In the genomic region with DNA sequence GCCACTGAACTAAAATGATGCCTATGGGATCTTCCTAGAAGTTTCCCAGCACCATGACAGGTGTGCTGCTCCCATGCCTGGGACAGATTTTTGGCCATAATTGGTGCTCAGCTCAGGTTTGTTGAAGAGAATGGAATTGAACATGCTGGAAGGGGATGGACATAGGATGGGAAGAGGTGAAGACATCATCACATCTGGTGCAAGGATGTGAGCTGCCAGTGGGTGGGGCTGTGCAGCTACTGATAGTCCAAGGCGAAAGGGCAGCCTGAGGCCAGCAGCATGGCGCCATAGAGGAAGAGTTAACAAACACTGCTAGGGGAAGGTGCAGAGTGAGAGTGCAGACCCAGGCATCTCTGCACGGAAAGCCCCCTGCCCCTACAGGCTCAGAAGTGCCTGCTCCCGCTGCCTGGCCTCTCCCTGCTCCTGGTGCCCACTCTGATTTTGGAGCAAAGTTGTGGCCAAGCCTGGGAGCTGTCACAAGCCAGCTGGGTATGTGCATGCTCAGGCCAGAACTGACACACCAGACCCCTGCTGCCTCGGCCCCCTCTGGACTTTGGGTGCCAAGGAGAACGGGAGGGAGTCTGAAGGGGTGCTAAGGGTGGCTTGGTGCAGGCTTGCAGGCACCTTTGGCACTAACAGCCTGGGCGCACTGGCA, we compare ENCODE assay signal across 8 cellular contexts.
DNase-seq lines count a peak whose midpoint lies in the region; ATAC-seq and TF ChIP-seq lines count a peak whose summit lies in the region.

No MANE protein-coding gene starts in this region.

- TF ChIP-seq CTCF in NB4 (IDR thresholded peaks at IDR 0.05; ENCODE audit: low read depth, low read length) = peak; percentile 77
- peak; percentile 69 for TF ChIP-seq CTCF in SK-N-SH (IDR thresholded peaks at IDR 0.05)

- no peaks in the 10 kb centered on the region for H3K9me3 ChIP-seq in SK-N-SH

- peak; percentile 4 for DNase-seq in activated naive CD8-positive, alpha-beta T cell treated with anti-CD3 and anti-CD28 coated beads, Interleukin-2, amount 50 U/mL, for 24 hours
- no peak for DNase-seq in activated naive CD8-positive, alpha-beta T cell treated with anti-CD3 and anti-CD28 coated beads for 36 hours
- peak; percentile 78 for DNase-seq in NB4 (ENCODE audit: low read depth)
- peak; percentile 79 for DNase-seq in SK-N-SH
- peak; percentile 17 for DNase-seq in fibroblast of the conjunctiva (ENCODE audit: low read depth)
- DNase-seq in posterior cingulate gyrus = peak in 6 of 10 donors; percentile 37 to 92 (median 56)
- DNase-seq in dedifferentiated amniotic fluid mesenchymal stem cell (ENCODE audit: extremely low spot score) = no peak

- no peaks in the 10 kb centered on the region for H3K36me3 Mint-ChIP-seq in activated naive CD8-positive, alpha-beta T cell treated with anti-CD3 and anti-CD28 coated beads, Interleukin-2, amount 50 U/mL, for 24 hours (ENCODE audit: low read depth)
- no peaks in the 10 kb centered on the region for H3K36me3 Mint-ChIP-seq in activated naive CD8-positive, alpha-beta T cell treated with anti-CD3 and anti-CD28 coated beads for 36 hours

- ATAC-seq in activated naive CD8-positive, alpha-beta T cell treated with anti-CD3 and anti-CD28 coated beads, Interleukin-2, amount 50 U/mL, for 24 hours = peak; percentile 59
- ATAC-seq in GM19395 (IDR thresholded peaks at IDR 0.05; ENCODE audit: unreplicated experiment) = no peak

- no peak overlapping the region for H3K4me3 Mint-ChIP-seq in activated naive CD8-positive, alpha-beta T cell treated with anti-CD3 and anti-CD28 coated beads, Interleukin-2, amount 50 U/mL, for 24 hours
- no peak overlapping the region for H3K4me3 Mint-ChIP-seq in activated naive CD8-positive, alpha-beta T cell treated with anti-CD3 and anti-CD28 coated beads for 36 hours

- intact Hi-C loops in posterior cingulate gyrus (cut with DNase I) = loop anchor here (1.0 kb wide), 1 partner anchor 216 kb away; no protein-coding TSS in a partner anchor

- peak overlapping the region in 1 of 2 experiments; percentile 83; a peak in 2 of 4 replicates for H3K27ac ChIP-seq in SK-N-SH (ENCODE audit: low read depth in 2 of 2, low read length in 1 of 2)

- no peak overlapping the region for H3K9ac ChIP-seq in SK-N-SH

- H3K9me2 ChIP-seq in SK-N-SH = no peaks in the 10 kb centered on the region

- H3K79me2 ChIP-seq in SK-N-SH (ENCODE audit: insufficient read depth) = no peaks in the 10 kb centered on the region

- no peaks in the 10 kb centered on the region; the same call in 1 of the 2 replicates for H3K27me3 ChIP-seq in SK-N-SH (ENCODE audit: insufficient read depth)

- CTCF ChIA-PET in SK-N-SH (lab: Yijun Ruan, JAX) = interaction anchor here (0.6 to 5.4 kb wide), 76 partner anchors 8 to 244 kb away, joined by 3 to 170 read pairs (median 5); no protein-coding TSS in a partner anchor

- TF ChIP-seq POLR2A in NB4 (IDR thresholded peaks at IDR 0.05; ENCODE audit: extremely low read depth, insufficient read length) = no peak

- no peak overlapping the region for H2AFZ ChIP-seq in SK-N-SH (ENCODE audit: low read depth)

- peaks cover 0 to 44% of the 10 kb centered on the region in 2 experiments; a peak in 2 of 4 replicates for H3K4me1 ChIP-seq in SK-N-SH (ENCODE audit: control insufficient read depth in 1 of 2, insufficient read depth in 2 of 2, low read depth in 1 of 2, low read length in 1 of 2)

- 26% methylated on average over 6 of the region's 7 CpGs for WGBS in SK-N-SH (ENCODE audit: low lambda C conversion rate)

- POLR2A ChIA-PET in SK-N-SH (lab: Yijun Ruan, JAX) = interaction anchor here (2.5 kb wide), 1 partner anchor 164 kb away, joined by 7 read pairs; no protein-coding TSS in a partner anchor

- TF ChIP-seq EP300 in SK-N-SH (IDR thresholded peaks at IDR 0.05; ENCODE audit: borderline replicate concordance in 1 of 2, low read depth in 1 of 2, low read length in 1 of 2) = no peak

- H3K36me3 ChIP-seq in SK-N-SH (replicated peaks in 1 of 2; ENCODE audit: control insufficient read depth in 1 of 2, insufficient read depth in 2 of 2, low read length in 1 of 2) = no peaks in the 10 kb centered on the region

- H3K27me3 Mint-ChIP-seq in activated naive CD8-positive, alpha-beta T cell treated with anti-CD3 and anti-CD28 coated beads, Interleukin-2, amount 50 U/mL, for 24 hours = peaks cover 4% of the 10 kb centered on the region
- peaks cover 11% of the 10 kb centered on the region for H3K27me3 Mint-ChIP-seq in activated naive CD8-positive, alpha-beta T cell treated with anti-CD3 and anti-CD28 coated beads for 36 hours

- H3F3A ChIP-seq in SK-N-SH (replicated peaks; ENCODE audit: insufficient read depth) = no peaks in the 10 kb centered on the region

- no peak overlapping the region for H3K4me3 ChIP-seq in NB4 (ENCODE audit: low read depth, low read length)
- H3K4me3 ChIP-seq in SK-N-SH (ENCODE audit: low read depth in 2 of 2, low read length in 1 of 2) = peak overlapping the region in 1 of 2 experiments; percentile 50; a peak in 1 of 4 replicates

- H3K27ac Mint-ChIP-seq in activated naive CD8-positive, alpha-beta T cell treated with anti-CD3 and anti-CD28 coated beads, Interleukin-2, amount 50 U/mL, for 24 hours = no peak overlapping the region
- no peak overlapping the region for H3K27ac Mint-ChIP-seq in activated naive CD8-positive, alpha-beta T cell treated with anti-CD3 and anti-CD28 coated beads for 36 hours

- no peaks in the 10 kb centered on the region for H4K20me1 ChIP-seq in SK-N-SH (ENCODE audit: insufficient read depth)

- H3K4me1 Mint-ChIP-seq in activated naive CD8-positive, alpha-beta T cell treated with anti-CD3 and anti-CD28 coated beads, Interleukin-2, amount 50 U/mL, for 24 hours = no peaks in the 10 kb centered on the region
- no peaks in the 10 kb centered on the region for H3K4me1 Mint-ChIP-seq in activated naive CD8-positive, alpha-beta T cell treated with anti-CD3 and anti-CD28 coated beads for 36 hours

- H3K9me3 Mint-ChIP-seq in activated naive CD8-positive, alpha-beta T cell treated with anti-CD3 and anti-CD28 coated beads, Interleukin-2, amount 50 U/mL, for 24 hours = no peaks in the 10 kb centered on the region
- no peaks in the 10 kb centered on the region for H3K9me3 Mint-ChIP-seq in activated naive CD8-positive, alpha-beta T cell treated with anti-CD3 and anti-CD28 coated beads for 36 hours

- H3K4me2 ChIP-seq in SK-N-SH = no peak overlapping the region

- TF ChIP-seq RAD21 in SK-N-SH (IDR thresholded peaks at IDR 0.05; ENCODE audit: low read length) = peak; percentile 95

TF ChIP-seq in SK-N-SH, 30 proteins besides CTCF, POLR2A, EP300 and RAD21:
- TF ChIP-seq SMC3 (IDR thresholded peaks at IDR 0.05; ENCODE audit: low read depth, low read length) (peak; percentile 93), TEAD4 (IDR thresholded peaks at IDR 0.05; ENCODE audit: borderline replicate concordance, insufficient read depth) (no peak)

Comparison
In these comparisons a context has a peak if more than half of its experiments do, and no peak if none do; other contexts are left out.
1. DNase-seq: peak in activated naive CD8-positive, alpha-beta T cell treated with anti-CD3 and anti-CD28 coated beads, Interleukin-2, amount 50 U/mL, for 24 hours (single experiment), NB4 (single experiment), SK-N-SH (single experiment), fibroblast of the conjunctiva (single experiment) and posterior cingulate gyrus (6 of 10); none in activated naive CD8-positive, alpha-beta T cell treated with anti-CD3 and anti-CD28 coated beads for 36 hours (single experiment) and dedifferentiated amniotic fluid mesenchymal stem cell (single experiment).